Comparison of ENCODE assay signal across 8 cellular contexts in genomic region chr11:34105957-34106504, GRCh38. TPM values are rescaled to one million over a fixed set of nuclear protein-coding genes. Genes with fewer than 3 reads are reported as not detected.
DNase-seq lines count a peak whose midpoint lies in the region; ATAC-seq and TF ChIP-seq lines count a peak whose summit lies in the region.

No MANE protein-coding gene starts in this region.

- POLR2A ChIA-PET in HEK293 (lab: Yijun Ruan, JAX), result interaction anchor here (0.9 to 1.5 kb wide), 9 partner anchors 10 to 252 kb away, joined by 3 to 13 read pairs (median 5); partner anchors contain the start of genes ABTB2 and CAPRIN1

- no peaks in the 10 kb centered on the region for H3K27me3 Mint-ChIP-seq in activated T-helper 2 cell treated with anti-CD3 and anti-CD28 coated beads, Interferon-gamma antibody, Interleukin-2, Interleukin-4, amounts not matched to agents 10 μg/mL and 5 μg/mL and 100 μg/mL, durations not matched to agents 14 hours and 24 hours and 36 hours (ENCODE audit: low read depth)

- TF ChIP-seq CTCF in HEK293 (tag by site-specific recombination; IDR thresholded peaks at IDR 0.05) (no peak), stomach (IDR thresholded peaks at IDR 0.05) (no peak)

- TF ChIP-seq POLR2A in stomach (IDR thresholded peaks at IDR 0.05), result no peak

- no peaks in the 10 kb centered on the region for H3K9me3 ChIP-seq in HEK293 (ENCODE audit: control insufficient read depth, insufficient read depth, low read depth, low read length)
- no peaks in the 10 kb centered on the region for H3K9me3 ChIP-seq in iPS-18a (ENCODE audit: control insufficient read depth, low read depth, low read length)
- H3K9me3 ChIP-seq in stomach, result no peaks in the 10 kb centered on the region

- H3K4me3 ChIP-seq in HEK293 (ENCODE audit: low read depth, low read length), result peak overlapping the region; percentile 79
- H3K4me3 ChIP-seq in iPS-18a (ENCODE audit: low read length), result peak overlapping the region; percentile 93
- peak overlapping the region; percentile 79 to 100 (median 88) for H3K4me3 ChIP-seq in stomach

- peak overlapping the region; percentile 94 for H3K9ac ChIP-seq in iPS-18a (ENCODE audit: low read length)

- no peak for ATAC-seq in HG03432 (IDR thresholded peaks at IDR 0.05; ENCODE audit: unreplicated experiment)

- H3K27ac Mint-ChIP-seq in activated T-helper 2 cell treated with anti-CD3 and anti-CD28 coated beads, Interferon-gamma antibody, Interleukin-2, Interleukin-4, amounts not matched to agents 10 μg/mL and 5 μg/mL and 100 μg/mL, durations not matched to agents 14 hours and 24 hours and 36 hours, result peak overlapping the region; percentile 94

- intact Hi-C loops in activated T-helper 2 cell treated with anti-CD3 and anti-CD28 coated beads, Interferon-gamma antibody, Interleukin-2, Interleukin-4, amounts not matched to agents 10 μg/mL and 5 μg/mL and 100 μg/mL, durations not matched to agents 14 hours and 24 hours and 36 hours (cut with micrococcal nuclease), result loop anchor here (1.0 to 2.0 kb wide), 4 partner anchors 55 to 252 kb away; partner anchors contain the start of genes ABTB2 and CAPRIN1
- intact Hi-C loops in stomach (cut with DNase I; ENCODE audit: low total_unique reads), result no loop called here

- H3K4me3 Mint-ChIP-seq in activated T-helper 2 cell treated with anti-CD3 and anti-CD28 coated beads, Interferon-gamma antibody, Interleukin-2, Interleukin-4, amounts not matched to agents 10 μg/mL and 5 μg/mL and 100 μg/mL, durations not matched to agents 14 hours and 24 hours and 36 hours (ENCODE audit: low read depth), result peak overlapping the region; percentile 95

- H3K27ac ChIP-seq in HEK293 (ENCODE audit: extremely low read depth, low read depth, low read length) (peak overlapping the region; percentile 80), iPS-18a (ENCODE audit: low read length) (peak overlapping the region; percentile 72), stomach (peak overlapping the region; percentile 89 to 94 (median 92))

- no peaks in the 10 kb centered on the region for H3K9me3 Mint-ChIP-seq in activated T-helper 2 cell treated with anti-CD3 and anti-CD28 coated beads, Interferon-gamma antibody, Interleukin-2, Interleukin-4, amounts not matched to agents 10 μg/mL and 5 μg/mL and 100 μg/mL, durations not matched to agents 14 hours and 24 hours and 36 hours

- 0 to 2% (median 1%) methylated on average over 17 of the region's 17 CpGs for WGBS in stomach, 5 donors

- H3K36me3 ChIP-seq in HEK293 (ENCODE audit: control insufficient read depth in 2 of 2, insufficient read depth in 1 of 2, low read length in 2 of 2), result peaks cover 9 to 55% of the 10 kb centered on the region in 2 experiments
- H3K36me3 ChIP-seq in iPS-18a (ENCODE audit: control insufficient read depth, low read depth, low read length), result peaks cover 35% of the 10 kb centered on the region
- H3K36me3 ChIP-seq in stomach, result peaks cover 15 to 53% (median 43%) of the 10 kb centered on the region in 4 donors

- peaks cover 33% of the 10 kb centered on the region for H3K4me1 Mint-ChIP-seq in activated T-helper 2 cell treated with anti-CD3 and anti-CD28 coated beads, Interferon-gamma antibody, Interleukin-2, Interleukin-4, amounts not matched to agents 10 μg/mL and 5 μg/mL and 100 μg/mL, durations not matched to agents 14 hours and 24 hours and 36 hours (ENCODE audit: low read depth)

- no peaks in the 10 kb centered on the region for H3K27me3 ChIP-seq in iPS-18a (ENCODE audit: control insufficient read depth, insufficient read depth, low read length)
- no peaks in the 10 kb centered on the region for H3K27me3 ChIP-seq in stomach

- H3K4me1 ChIP-seq in HEK293 (ENCODE audit: control insufficient read depth, insufficient read depth, low read length) (no peaks in the 10 kb centered on the region), iPS-18a (ENCODE audit: control insufficient read depth, low read depth, low read length) (peaks cover 8% of the 10 kb centered on the region), stomach (peaks cover 10 to 30% (median 28%) of the 10 kb centered on the region in 4 donors)

- DNase-seq in AG08395 (ENCODE audit: low spot score) (peak; percentile 31), stomach (no peak), NCI-H226 (no peak)
- no peak for DNase-seq in activated T-helper 2 cell treated with anti-CD3 and anti-CD28 coated beads, Interferon-gamma antibody, Interleukin-2, Interleukin-4, amounts not matched to agents 10 μg/mL and 5 μg/mL and 100 μg/mL, durations not matched to agents 14 hours and 24 hours and 36 hours (ENCODE audit: low spot score)
- no peak for DNase-seq in stimulated activated CD4-positive, alpha-beta T cell treated with anti-CD3 and anti-CD28 coated beads, Interleukin-1b, Interleukin-23, amount 100 ng/mL, for 48 hours

- no peak for TF ChIP-seq EP300 in stomach (IDR thresholded peaks at IDR 0.05)

- CTCF ChIA-PET in HEK293 (lab: Yijun Ruan, JAX), result interaction anchor here (0.5 to 2.4 kb wide), 4 partner anchors 109 to 387 kb away, joined by 3 to 8 read pairs (median 4); no protein-coding TSS in a partner anchor

- H3K36me3 Mint-ChIP-seq in activated T-helper 2 cell treated with anti-CD3 and anti-CD28 coated beads, Interferon-gamma antibody, Interleukin-2, Interleukin-4, amounts not matched to agents 10 μg/mL and 5 μg/mL and 100 μg/mL, durations not matched to agents 14 hours and 24 hours and 36 hours (ENCODE audit: low read depth), result peaks cover 50% of the 10 kb centered on the region

TF ChIP-seq in HEK293, 187 proteins besides CTCF, POLR2A, EP300 and RAD21:
- TF ChIP-seq ZSCAN16 (tag by site-specific recombination; IDR thresholded peaks at IDR 0.05) (no peak), ZBTB10 (tag by site-specific recombination; IDR thresholded peaks at IDR 0.05) (no peak), HOXD13 (CRISPR knock-in tag; IDR thresholded peaks at IDR 0.05; ENCODE audit: borderline replicate concordance) (no peak), RBAK (tag by site-specific recombination; IDR thresholded peaks at IDR 0.05) (no peak), ZBTB17 (tag by site-specific recombination; IDR thresholded peaks at IDR 0.05) (peak; percentile 50)

RNA-seq across cellular contexts. Expression of gene NAT10, which starts 0.6 kb away (rescaled TPM):
- 124 and 125 TPM in 2 replicates for total RNA-seq in activated T-helper 2 cell treated with anti-CD3 and anti-CD28 coated beads, Interferon-gamma antibody, Interleukin-2, Interleukin-4, amounts not matched to agents 10 μg/mL and 5 μg/mL and 100 μg/mL, durations not matched to agents 14 hours and 24 hours and 36 hours
- total RNA-seq in stomach, result 100 to 1,000 TPM in 1 of 5 donors, 10 to 100 TPM in 4; 16.0 to 245 (median 30.4) TPM
- polyA plus RNA-seq in stomach, result 10 to 100 TPM; 13.0 to 27.2 (median 15.5) TPM

RNA-seq across cellular contexts. Expression of gene CAPRIN1, which starts 54.5 kb away (rescaled TPM):
- 285 and 286 TPM in 2 replicates for total RNA-seq in activated T-helper 2 cell treated with anti-CD3 and anti-CD28 coated beads, Interferon-gamma antibody, Interleukin-2, Interleukin-4, amounts not matched to agents 10 μg/mL and 5 μg/mL and 100 μg/mL, durations not matched to agents 14 hours and 24 hours and 36 hours
- 100 to 1,000 TPM in 4 of 5 donors, 10 to 100 TPM in 1; 95.0 to 290 (median 140) TPM for total RNA-seq in stomach
- polyA plus RNA-seq in stomach, result 10 to 100 TPM; 57.2 to 71.6 (median 60.8) TPM
